31 cellular contexts compared by ENCODE assay signal in genomic region chr1:108810176-108810575, GRCh38. TPM values are rescaled to one million over a fixed set of nuclear protein-coding genes. Genes with fewer than 3 reads are reported as not detected.
"Had no signal": no experiment of that assay in that cellular context is flagged by ENCODE, and none has a peak within 500 bp of the region (broad histone marks: within the 10 kb centered on the region; RNA-seq: fewer than 3 reads in every experiment).

No MANE protein-coding gene starts in this region.

- DNase-seq: cerebellar nuclear complex; cortex of kidney; effector CD4-positive, alpha-beta T cell; foreskin fibroblast; gastrocnemius medialis; head of caudate nucleus; kidney; left lung; mesenchymal stem cell; mucosa of descending colon; naive thymus-derived CD8-positive, alpha-beta T cell; occipital lobe; ovary; posterior cingulate gyrus; psoas muscle; right cardiac atrium; sigmoid colon; stimulated activated CD4-positive, alpha-beta T cell treated with anti-CD3 and anti-CD28 coated beads, Interleukin-12 subunit alpha, Interleukin-12 subunit beta, amount 100 ng/mL, for 4 hours; stimulated activated CD4-positive, alpha-beta T cell treated with anti-CD3 and anti-CD28 coated beads, Interleukin-1b, Interleukin-23, amount 100 ng/mL, for 48 hours; stimulated activated CD4-positive, alpha-beta T cell treated with anti-CD3 and anti-CD28 coated beads, Interleukin-4, amount 100 ng/mL, for 1 hour; stimulated activated CD8-positive, alpha-beta memory T cell treated with anti-CD3 and anti-CD28 coated beads, Interleukin-4, amount 100 ng/mL, for 48 hours; stimulated activated naive CD4-positive, alpha-beta T cell; stimulated activated naive CD8-positive, alpha-beta T cell treated with anti-CD3 and anti-CD28 coated beads, Interleukin-15, amount 100 ng/mL, for 72 hours; thyroid gland; uterus had no signal

- H3K4me3 ChIP-seq: gastrocnemius medialis, left lung, mucosa of descending colon, ovary, psoas muscle, sigmoid colon, skin epidermis, suprapubic skin, thyroid gland, uterus had no signal

- H3K4me1 ChIP-seq: gastrocnemius medialis, left lung, thyroid gland had no signal

- ATAC-seq: gastrocnemius medialis; left lung; mucosa of descending colon; naive thymus-derived CD8-positive, alpha-beta T cell; psoas muscle; right cardiac atrium; stimulated activated naive CD8-positive, alpha-beta T cell treated with anti-CD3 and anti-CD28 coated beads, Interleukin-15, amount 100 ng/mL, for 72 hours had no signal

- H3K27me3 ChIP-seq: gastrocnemius medialis, left lung, ovary, sigmoid colon, suprapubic skin, thyroid gland, uterus had no signal

- H3K27ac ChIP-seq: gastrocnemius medialis, left lung, ovary, psoas muscle, sigmoid colon, skin epidermis, suprapubic skin, thyroid gland, uterus had no signal

- H3K9me3 ChIP-seq: gastrocnemius medialis, left lung, mucosa of descending colon, ovary, psoas muscle, sigmoid colon, suprapubic skin, thyroid gland, uterus had no signal

- H3K36me3 ChIP-seq: ovary, uterus had no signal

RNA-seq across cellular contexts. Expression of gene AKNAD1, which starts 46.7 kb away (rescaled TPM):
- total RNA-seq: glomerular endothelial cell; kidney; left lung; mesothelial cell of epicardium; naive thymus-derived CD8-positive, alpha-beta T cell; ovary; renal cortical epithelial cell; right cardiac atrium had no signal
- polyA plus RNA-seq: naive thymus-derived CD8-positive, alpha-beta T cell; neural cell; right cardiac atrium had no signal
